1 cellular context compared by ENCODE assay signal in genomic region chr3:14403636-14404395, GRCh38.
TF ChIP-seq lines count a peak whose summit lies in the region.

No MANE protein-coding gene starts in this region.

TF ChIP-seq in A549, 52 proteins besides CTCF, POLR2A, EP300 and RAD21 (continued from another document):
- TF ChIP-seq MAZ (IDR thresholded peaks at IDR 0.05; ENCODE audit: borderline replicate concordance, low read depth, low read length) (no peak), BCL3 (IDR thresholded peaks at IDR 0.05) (no peak), HDAC2 (IDR thresholded peaks at IDR 0.05) (no peak), ZNF302 (CRISPR knock-in tag; IDR thresholded peaks at IDR 0.05) (no peak), PHF8 (IDR thresholded peaks at IDR 0.05; ENCODE audit: borderline replicate concordance, low read depth) (no peak), JUNB (IDR thresholded peaks at IDR 0.05) (no peak), FOSB (CRISPR knock-in tag; IDR thresholded peaks at IDR 0.05) (no peak)
- TF ChIP-seq, protein P1, sequence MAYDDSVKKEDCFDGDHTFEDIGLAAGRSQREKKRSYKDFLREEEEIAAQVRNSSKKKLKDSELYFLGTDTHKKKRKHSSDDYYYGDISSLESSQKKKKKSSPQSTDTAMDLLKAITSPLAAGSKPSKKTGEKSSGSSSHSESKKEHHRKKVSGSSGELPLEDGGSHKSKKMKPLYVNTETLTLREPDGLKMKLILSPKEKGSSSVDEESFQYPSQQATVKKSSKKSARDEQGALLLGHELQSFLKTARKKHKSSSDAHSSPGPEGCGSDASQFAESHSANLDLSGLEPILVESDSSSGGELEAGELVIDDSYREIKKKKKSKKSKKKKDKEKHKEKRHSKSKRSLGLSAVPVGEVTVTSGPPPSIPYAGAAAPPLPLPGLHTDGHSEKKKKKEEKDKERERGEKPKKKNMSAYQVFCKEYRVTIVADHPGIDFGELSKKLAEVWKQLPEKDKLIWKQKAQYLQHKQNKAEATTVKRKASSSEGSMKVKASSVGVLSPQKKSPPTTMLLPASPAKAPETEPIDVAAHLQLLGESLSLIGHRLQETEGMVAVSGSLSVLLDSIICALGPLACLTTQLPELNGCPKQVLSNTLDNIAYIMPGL (CRISPR knock-in tag; IDR thresholded peaks at IDR 0.05; ENCODE audit: borderline replicate concordance) = no peak
